ENCODE assay signal across 8 cellular contexts in the genomic region with DNA sequence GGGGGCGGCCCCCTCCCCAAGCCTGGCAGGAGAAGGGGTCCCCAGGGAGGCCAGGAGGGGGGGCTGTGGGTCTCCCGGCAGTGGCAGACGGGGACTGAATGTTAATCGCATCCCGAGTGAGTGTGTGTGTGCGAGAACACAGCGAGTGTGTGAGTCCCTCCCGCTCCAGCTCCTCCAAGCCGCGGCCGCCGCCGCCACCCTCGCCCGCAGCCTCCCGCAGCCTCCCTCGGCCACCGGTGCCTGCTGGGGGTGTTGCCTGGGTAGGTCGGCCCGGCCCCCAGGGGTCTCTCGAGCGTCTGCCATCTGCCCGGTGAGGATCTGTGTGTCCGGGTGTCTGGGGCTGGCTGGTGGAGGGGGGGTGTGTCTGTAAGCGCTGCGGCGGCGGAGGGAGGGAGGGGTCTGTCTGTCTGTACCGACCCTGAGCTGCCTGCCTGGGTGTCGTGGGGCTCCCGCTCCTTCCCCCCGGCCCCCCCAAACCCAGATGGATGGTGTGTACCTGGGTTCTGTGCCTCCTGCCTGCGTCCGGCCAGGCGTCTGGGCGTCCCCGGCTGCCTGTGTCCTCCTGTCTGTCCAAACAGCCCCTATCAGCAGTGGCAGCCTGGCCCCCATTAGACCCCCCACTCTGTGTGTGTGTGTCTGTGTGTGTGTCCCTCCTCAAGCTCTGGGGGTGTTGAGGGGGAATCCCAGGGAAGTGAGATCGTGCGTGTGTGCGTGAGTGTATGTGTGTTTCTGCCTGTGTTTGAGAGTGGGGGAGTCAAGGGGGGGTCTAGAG. TPM values are rescaled to one million over a fixed set of nuclear protein-coding genes. Genes with fewer than 3 reads are reported as not detected.
DNase-seq lines count a peak whose midpoint lies in the region; ATAC-seq lines count a peak whose summit lies in the region.

A gene (plus strand): TSS at position 110 of the 772 bp plus-strand sequence. CDS start 4,725 bp downstream, outside the sequence.

- DNase-seq in COLO668 (lab: John Stamatoyannopoulos, UW; ENCODE audit: unreplicated experiment) (peak; percentile 16), HuH-7.5 (ENCODE audit: low spot score) (peak; percentile 61), mesendoderm (peak; percentile 78), DMS114 treated with DMSO at 0.1 percent for 48 hours (lab: John Stamatoyannopoulos, UW; ENCODE audit: unreplicated experiment) (no peak)
- DNase-seq in activated naive CD8-positive, alpha-beta T cell treated with anti-CD3 and anti-CD28 coated beads for 36 hours = no peak

- H2BK15ac ChIP-seq in mesendoderm (replicated peaks; ENCODE audit: low read depth) = no peak within 1 kb of the TSS

- no peaks in the 10 kb centered on the region for H3K9me3 Mint-ChIP-seq in activated naive CD8-positive, alpha-beta T cell treated with anti-CD3 and anti-CD28 coated beads for 36 hours

- H3K79me1 ChIP-seq in mesendoderm (ENCODE audit: low read length) = peaks cover 5% of the 10 kb centered on the region

- peaks cover 4% of the 10 kb centered on the region for H3K4me1 ChIP-seq in mesendoderm (ENCODE audit: control insufficient read depth, low read depth, low read length)

- peaks cover 3% of the 10 kb centered on the region for H3K36me3 ChIP-seq in mesendoderm (ENCODE audit: control insufficient read depth, insufficient read depth, low read length)

- peak within 1 kb of the TSS; percentile 66 for H3K9ac ChIP-seq in mesendoderm (ENCODE audit: low read length)

- H4K8ac ChIP-seq in mesendoderm (ENCODE audit: low read depth, low read length) = no peak within 1 kb of the TSS

- H2BK120ac ChIP-seq in mesendoderm (ENCODE audit: low read depth, low read length) = no peak within 1 kb of the TSS

- no peak within 1 kb of the TSS for H2AK5ac ChIP-seq in mesendoderm (ENCODE audit: low read length)

- H3K27me3 Mint-ChIP-seq in activated naive CD8-positive, alpha-beta T cell treated with anti-CD3 and anti-CD28 coated beads for 36 hours = peaks cover 50% of the 10 kb centered on the region

- H3K56ac ChIP-seq in mesendoderm (ENCODE audit: low read length) = peak within 1 kb of the TSS; percentile 87

- H3K79me2 ChIP-seq in mesendoderm (ENCODE audit: control insufficient read depth, insufficient read depth, low read length) = peaks cover 11% of the 10 kb centered on the region

- WGBS in mesendoderm (ENCODE audit: extremely low coverage, insufficient coverage, low lambda C conversion rate) = no CpG with 5 or more reads among the region's 40 CpGs

- peaks cover 25% of the 10 kb centered on the region for H3K4me1 Mint-ChIP-seq in activated naive CD8-positive, alpha-beta T cell treated with anti-CD3 and anti-CD28 coated beads for 36 hours

- H3K18ac ChIP-seq in mesendoderm (ENCODE audit: low read length) = no peak within 1 kb of the TSS

- no peak within 1 kb of the TSS for H3K27ac ChIP-seq in mesendoderm (ENCODE audit: low read depth, low read length)

- H3K36me3 Mint-ChIP-seq in activated naive CD8-positive, alpha-beta T cell treated with anti-CD3 and anti-CD28 coated beads for 36 hours = peaks cover 3% of the 10 kb centered on the region

- H4K5ac ChIP-seq in mesendoderm (ENCODE audit: low read length) = no peak within 1 kb of the TSS

- peak within 1 kb of the TSS; percentile 49 for H3K4me3 Mint-ChIP-seq in activated naive CD8-positive, alpha-beta T cell treated with anti-CD3 and anti-CD28 coated beads for 36 hours

- no peak within 1 kb of the TSS for H3K4ac ChIP-seq in mesendoderm (ENCODE audit: low read depth, low read length)

- peaks cover 15% of the 10 kb centered on the region for H3K27me3 ChIP-seq in mesendoderm (ENCODE audit: insufficient read depth, low read length, poor library complexity)

- no peak within 1 kb of the TSS for H3K4me3 ChIP-seq in mesendoderm (ENCODE audit: low read length)

- no peak within 1 kb of the TSS for H2BK5ac ChIP-seq in mesendoderm (ENCODE audit: low read length)

- H3K23ac ChIP-seq in mesendoderm (ENCODE audit: low read length) = peak within 1 kb of the TSS; percentile 57

- peak within 1 kb of the TSS; percentile 45 for H3K4me2 ChIP-seq in mesendoderm (ENCODE audit: low read length)

- H3K27ac Mint-ChIP-seq in activated naive CD8-positive, alpha-beta T cell treated with anti-CD3 and anti-CD28 coated beads for 36 hours = peak within 1 kb of the TSS; percentile 46

- ATAC-seq in GM18867 (IDR thresholded peaks at IDR 0.05; ENCODE audit: unreplicated experiment) = no peak
- no peak for ATAC-seq in HG03469 (IDR thresholded peaks at IDR 0.05; ENCODE audit: unreplicated experiment)
- no peak for ATAC-seq in GM18868 (IDR thresholded peaks at IDR 0.05; ENCODE audit: unreplicated experiment)

RNA-seq across cellular contexts. Expression of the gene that starts here (rescaled TPM):
- total RNA-seq in activated naive CD8-positive, alpha-beta T cell treated with anti-CD3 and anti-CD28 coated beads for 36 hours = under 1 TPM; 0.28 to 0.29 TPM
- polyA plus RNA-seq in mesendoderm (2013, experiment 1 of 2) = 2.2 TPM
- 2.1 TPM for polyA plus RNA-seq in mesendoderm (2013, experiment 2 of 2)

Comparison
In these comparisons a context has a peak if more than half of its experiments do, and no peak if none do; other contexts are left out.
1. DNase-seq: peak in COLO668 (single experiment), HuH-7.5 (single experiment) and mesendoderm (single experiment); none in activated naive CD8-positive, alpha-beta T cell treated with anti-CD3 and anti-CD28 coated beads for 36 hours (single experiment) and DMS114 treated with DMSO at 0.1 percent for 48 hours (single experiment).